ENCODE assay signal across 18 cellular contexts in the genomic region with DNA sequence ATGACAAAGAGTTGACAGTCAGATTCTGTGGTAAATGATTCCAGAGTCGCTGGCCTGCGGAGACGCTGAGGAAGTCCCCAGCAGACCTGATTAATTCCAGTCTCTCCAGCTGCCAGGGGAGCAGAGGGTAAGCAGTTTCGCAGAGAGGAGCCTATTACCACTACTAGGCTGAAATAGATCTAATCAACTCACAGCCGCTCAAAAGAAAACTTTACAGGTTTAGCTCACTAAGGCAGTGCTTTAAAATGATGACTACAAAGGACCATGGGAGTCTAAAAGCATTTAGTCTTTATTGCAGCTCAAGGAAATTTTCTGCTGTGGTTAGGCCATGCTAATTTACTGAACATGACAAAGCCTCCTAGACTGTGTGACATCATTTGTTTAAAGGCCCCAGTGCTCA.
A peak's percentile ranks its signal among the peaks of the same experiment; 100 is the strongest.
DNase-seq lines count a peak whose midpoint lies in the region; ATAC-seq and TF ChIP-seq lines count a peak whose summit lies in the region.
"Had no signal": no experiment of that assay in that cellular context is flagged by ENCODE, and none has a peak within 500 bp of the region (broad histone marks: within the 10 kb centered on the region; RNA-seq: fewer than 3 reads in every experiment).

No MANE protein-coding gene starts in this region.

- DNase-seq in A673 (ENCODE audit: low spot score), result peak; percentile 7
- peak; percentile 59 for DNase-seq in H7
- DNase-seq in mesenchymal stem cell, result no peak
- DNase-seq in NCI-H1105 (lab: John Stamatoyannopoulos, UW), result no peak
- no peak for DNase-seq in left cardiac atrium
- DNase-seq in stimulated activated CD4-positive, alpha-beta T cell treated with anti-CD3 and anti-CD28 coated beads, Interleukin-2, amount 100 ng/mL, for 24 hours, result no peak
- DNase-seq: activated CD4-positive, alpha-beta T cell treated with anti-CD3 and anti-CD28 coated beads, Interleukin-2, amount 10 ng/mL, durations not matched to agents 24 days and 14 days; activated naive CD4-positive, alpha-beta T cell; CD8-positive, alpha-beta memory T cell; NCI-H2029 treated with DMSO at 0.1 percent for 48 hours; Peyer's patch; stimulated activated CD4-positive, alpha-beta T cell treated with anti-CD3 and anti-CD28 coated beads, Interleukin-15, amount 100 ng/mL, for 24 hours had no signal

- no peaks in the 10 kb centered on the region for H3K4me1 ChIP-seq in A673 (ENCODE audit: insufficient read depth, low read length, poor library complexity, severe bottlenecking)
- peaks cover 3% of the 10 kb centered on the region for H3K4me1 ChIP-seq in mesenchymal stem cell (ENCODE audit: control insufficient read depth, insufficient read depth, low read depth, low read length)
- H3K4me1 ChIP-seq: ascending aorta, Peyer's patch had no signal

- H3K18ac ChIP-seq in mesenchymal stem cell (ENCODE audit: low read depth in 1 of 2, low read length in 2 of 2), result no peak overlapping the region

- no peak overlapping the region for H3K27ac ChIP-seq in A673 (ENCODE audit: low read depth, low read length, poor library complexity, severe bottlenecking)
- H3K27ac ChIP-seq in mesenchymal stem cell (ENCODE audit: low read length, poor library complexity, severe bottlenecking), result no peak overlapping the region
- H3K27ac ChIP-seq: ascending aorta, Peyer's patch had no signal

- H3K27ac Mint-ChIP-seq in brain, result peak overlapping the region; percentile 72 to 99 (median 85)
- H3K27ac Mint-ChIP-seq: activated CD4-positive, alpha-beta T cell treated with anti-CD3 and anti-CD28 coated beads, Interleukin-2, amount 10 ng/mL, durations not matched to agents 24 days and 14 days; CD8-positive, alpha-beta memory T cell; memory B cell; stimulated activated naive CD8-positive, alpha-beta T cell treated with anti-CD3 and anti-CD28 coated beads, Interleukin-15, Interleukin-2, amounts not matched to agents 100 ng/mL and 50 ng/mL, for 24 hours had no signal

- no peak for TF ChIP-seq CTCF in A673 (conservative IDR thresholded peaks at IDR 0.05; ENCODE audit: low read depth, low read length)
- TF ChIP-seq CTCF in brain (conservative IDR thresholded peaks at IDR 0.05), result no peak

- no peak overlapping the region for H2BK5ac ChIP-seq in mesenchymal stem cell (ENCODE audit: low read depth, low read length, poor library complexity, severe bottlenecking)

- H3K27me3 ChIP-seq in A673 (replicated peaks; ENCODE audit: insufficient read depth, low read depth, low read length, poor library complexity) (no peaks in the 10 kb centered on the region), H7 (ENCODE audit: control insufficient read depth, insufficient read depth, low read length) (no peaks in the 10 kb centered on the region), mesenchymal stem cell (ENCODE audit: control insufficient read depth in 1 of 2, insufficient read depth in 1 of 2, low read length in 2 of 2) (no peaks in the 10 kb centered on the region)
- H3K27me3 ChIP-seq: ascending aorta, Peyer's patch had no signal

- POLR2A ChIA-PET in A673 (lab: Charles Lee; ENCODE audit: low non-redundant PET), result no interaction called here

- no TSS peak for BruUV-seq in A673 (replicated peaks; lab: Mats Ljungman, UMichigan)

- no peak overlapping the region for H2BK15ac ChIP-seq in mesenchymal stem cell (ENCODE audit: low read depth, poor library complexity, severe bottlenecking)

- under 1% methylated on average over 4 of the region's 5 CpGs for WGBS in mesenchymal stem cell

- no peak overlapping the region for H2AFZ ChIP-seq in mesenchymal stem cell (ENCODE audit: low read depth, low read length)

- no peak overlapping the region for H3K14ac ChIP-seq in mesenchymal stem cell (ENCODE audit: low read length in 2 of 2)

- H2BK12ac ChIP-seq in mesenchymal stem cell (ENCODE audit: low read length in 2 of 2), result no peak overlapping the region

- peaks cover 0 to 3% (median 0%) of the 10 kb centered on the region in 5 experiments for H3K9me3 Mint-ChIP-seq in brain
- H3K9me3 Mint-ChIP-seq: activated CD4-positive, alpha-beta T cell treated with anti-CD3 and anti-CD28 coated beads, Interleukin-2, amount 10 ng/mL, durations not matched to agents 24 days and 14 days; memory B cell; neural crest cell; stimulated activated naive CD8-positive, alpha-beta T cell treated with anti-CD3 and anti-CD28 coated beads, Interleukin-15, Interleukin-2, amounts not matched to agents 100 ng/mL and 50 ng/mL, for 24 hours had no signal

- H3K4ac ChIP-seq in mesenchymal stem cell (ENCODE audit: low read depth in 1 of 2, low read length in 2 of 2), result no peak overlapping the region

- no peaks in the 10 kb centered on the region for H3K27me3 Mint-ChIP-seq in brain
- H3K27me3 Mint-ChIP-seq: activated CD4-positive, alpha-beta T cell treated with anti-CD3 and anti-CD28 coated beads, Interleukin-2, amount 10 ng/mL, durations not matched to agents 24 days and 14 days; CD8-positive, alpha-beta memory T cell; memory B cell had no signal

- H4K8ac ChIP-seq in mesenchymal stem cell (ENCODE audit: low read length), result no peak overlapping the region

- no peak overlapping the region for H3K23ac ChIP-seq in mesenchymal stem cell (ENCODE audit: low read length in 2 of 2)

- no peak overlapping the region for H4K91ac ChIP-seq in mesenchymal stem cell (ENCODE audit: low read length)

- ATAC-seq in left cardiac atrium, result no peak
- no peak for ATAC-seq in GM18519 (IDR thresholded peaks at IDR 0.05; ENCODE audit: low FRiP score, unreplicated experiment)

- intact Hi-C loops in A673 (cut with micrococcal nuclease; ENCODE audit: unreplicated experiment) (no loop called here), left cardiac atrium (cut with DNase I) (no loop called here)

- H3K36me3 Mint-ChIP-seq in brain, result no peaks in the 10 kb centered on the region
- H3K36me3 Mint-ChIP-seq: CD8-positive, alpha-beta memory T cell; memory B cell had no signal

- no peak overlapping the region for H2BK120ac ChIP-seq in mesenchymal stem cell (ENCODE audit: low read depth, low read length)

- H3K9me3 ChIP-seq in A673 (ENCODE audit: low read depth, low read length, poor library complexity, severe bottlenecking) (no peaks in the 10 kb centered on the region), mesenchymal stem cell (ENCODE audit: control insufficient read depth, low read length) (no peaks in the 10 kb centered on the region)
- H3K9me3 ChIP-seq: ascending aorta, Peyer's patch had no signal

- no peaks in the 10 kb centered on the region for H3K79me1 ChIP-seq in mesenchymal stem cell (replicated peaks; ENCODE audit: low read length, poor library complexity, severe bottlenecking)

- no peaks in the 10 kb centered on the region for H3K36me3 ChIP-seq in A673 (ENCODE audit: insufficient read depth, low read length, poor library complexity, severe bottlenecking)
- H3K36me3 ChIP-seq in H7 (replicated peaks; ENCODE audit: control insufficient read depth, insufficient read depth, low read length), result no peaks in the 10 kb centered on the region
- no peaks in the 10 kb centered on the region for H3K36me3 ChIP-seq in mesenchymal stem cell (ENCODE audit: control insufficient read depth in 1 of 2, insufficient read depth in 2 of 2, low read depth in 1 of 2, low read length in 2 of 2)
- H3K36me3 ChIP-seq: ascending aorta, Peyer's patch had no signal

- peak overlapping the region; percentile 10 for H3K4me2 ChIP-seq in mesenchymal stem cell (ENCODE audit: low read length, poor library complexity, severe bottlenecking)

- peaks cover 95% of the 10 kb centered on the region for H3K4me1 Mint-ChIP-seq in brain
- H3K4me1 Mint-ChIP-seq: activated CD4-positive, alpha-beta T cell treated with anti-CD3 and anti-CD28 coated beads, Interleukin-2, amount 10 ng/mL, durations not matched to agents 24 days and 14 days; CD8-positive, alpha-beta memory T cell; memory B cell had no signal

- H2AK5ac ChIP-seq in mesenchymal stem cell (ENCODE audit: low read length, severe bottlenecking), result no peak overlapping the region

- no peak overlapping the region for H3K4me3 ChIP-seq in A673 (ENCODE audit: low read depth, low read length, poor library complexity, severe bottlenecking)
- no peak overlapping the region for H3K4me3 ChIP-seq in H7 (ENCODE audit: insufficient read depth, low read depth, low read length)
- H3K4me3 ChIP-seq in mesenchymal stem cell (ENCODE audit: insufficient read depth in 1 of 2, low read depth in 1 of 2, low read length in 2 of 2), result no peak overlapping the region
- H3K4me3 ChIP-seq: ascending aorta, Peyer's patch had no signal

- H3K4me3 Mint-ChIP-seq in brain, result peak overlapping the region in 4 of 5 experiments; percentile 38 to 94 (median 72)
- H3K4me3 Mint-ChIP-seq: activated CD4-positive, alpha-beta T cell treated with anti-CD3 and anti-CD28 coated beads, Interleukin-2, amount 10 ng/mL, durations not matched to agents 24 days and 14 days; CD8-positive, alpha-beta memory T cell; memory B cell; neural crest cell; stimulated activated naive CD8-positive, alpha-beta T cell treated with anti-CD3 and anti-CD28 coated beads, Interleukin-15, Interleukin-2, amounts not matched to agents 100 ng/mL and 50 ng/mL, for 24 hours had no signal

- CTCF ChIA-PET in A673 (lab: Charles Lee), result no interaction called here

- no peak overlapping the region for H3K9ac ChIP-seq in mesenchymal stem cell (ENCODE audit: low read length)

Comparison
In these comparisons a context has a peak if more than half of its experiments do, and no peak if none do; other contexts are left out.
1. DNase-seq: peak in A673 (single experiment) and H7 (single experiment); none in mesenchymal stem cell (single experiment), NCI-H1105 (single experiment), left cardiac atrium (single experiment) and stimulated activated CD4-positive, alpha-beta T cell treated with anti-CD3 and anti-CD28 coated beads, Interleukin-2, amount 100 ng/mL, for 24 hours (0 of 2).